ENCODE assay signal across 1 cellular context in the genomic region with DNA sequence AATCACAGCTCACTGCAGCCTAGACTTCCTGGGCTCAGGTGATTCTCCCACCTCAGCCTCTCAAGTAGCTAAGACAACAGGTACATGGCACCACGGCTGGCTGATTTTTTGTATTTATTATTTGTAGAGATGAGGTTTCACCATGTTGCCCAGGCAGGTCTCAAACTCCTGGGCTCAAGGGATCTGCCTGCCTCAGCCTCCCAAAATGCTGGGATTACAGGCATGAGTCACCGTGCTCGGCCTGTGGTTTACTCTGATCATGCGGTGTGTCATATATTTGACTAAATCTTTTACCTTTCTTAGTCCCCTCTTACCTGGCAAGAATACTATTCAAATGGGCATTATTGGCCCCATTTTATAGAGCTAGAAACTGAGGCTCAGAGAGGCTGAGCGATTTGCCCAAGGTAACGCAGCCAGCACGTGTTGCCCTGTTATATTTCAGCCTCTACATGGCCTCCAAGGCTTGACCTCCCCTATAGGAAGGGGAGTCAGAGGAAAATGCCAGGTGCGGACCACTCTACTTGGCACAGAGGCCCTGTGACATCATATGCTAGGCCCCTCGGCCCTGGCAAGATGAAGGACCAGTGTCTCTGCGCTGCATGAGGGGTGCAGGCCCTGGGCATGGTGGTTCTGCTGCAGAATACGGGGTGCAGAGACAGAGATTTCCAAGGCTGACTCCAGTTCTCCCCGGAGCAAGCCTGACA.
TF ChIP-seq lines count a peak whose summit lies in the region.

No MANE protein-coding gene starts in this region.

TF ChIP-seq in HepG2, 621 proteins besides CTCF, POLR2A, EP300 and RAD21:
- TF ChIP-seq ZNF629 (CRISPR knock-in tag; conservative IDR thresholded peaks at IDR 0.05): 0 out of 2 replicates have a peak, but pooled peaks have one; percentile 28
- TF ChIP-seq ZNF768 (CRISPR knock-in tag; IDR thresholded peaks at IDR 0.05): 0 out of 2 replicates have a peak, but pooled peaks have one; percentile 13
- no peak for TF ChIP-seq HMGXB3 (CRISPR knock-in tag; IDR thresholded peaks at IDR 0.05; ENCODE audit: borderline replicate concordance)
- TF ChIP-seq MTA3 (CRISPR knock-in tag; IDR thresholded peaks at IDR 0.05): no peak
